Comparison of ENCODE assay signal across 2 cellular contexts in genomic region chr19:39124136-39124764, GRCh38.
TF ChIP-seq lines count a peak whose summit lies in the region.

No MANE protein-coding gene starts in this region.

TF ChIP-seq in HepG2, 621 proteins besides CTCF, POLR2A, EP300 and RAD21:
- TF ChIP-seq TBX2 (CRISPR knock-in tag; IDR thresholded peaks at IDR 0.05; ENCODE audit: borderline replicate concordance) (peak; percentile 34; the same call in 1 of the 2 replicates), HIC2 (CRISPR knock-in tag; IDR thresholded peaks at IDR 0.05; ENCODE audit: low read depth) (0 out of 2 replicates have a peak, but pooled peaks have one; percentile 25), TEAD3 (CRISPR knock-in tag; optimal IDR thresholded peaks at IDR 0.05; ENCODE audit: borderline replicate concordance) (peak; percentile 55), PAXIP1 (CRISPR knock-in tag; conservative IDR thresholded peaks at IDR 0.05) (0 out of 2 replicates have a peak, but pooled peaks have one; percentile 11), HNRNPK (IDR thresholded peaks at IDR 0.05; ENCODE audit: low read depth, low read length, poor library complexity, severe bottlenecking) (no peak), HOXA9 (CRISPR knock-in tag; IDR thresholded peaks at IDR 0.05; ENCODE audit: borderline replicate concordance) (no peak), HDAC2 (CRISPR knock-in tag; IDR thresholded peaks at IDR 0.05) (peak; percentile 31; the same call in 1 of the 2 replicates), FOXA3 (CRISPR knock-in tag; IDR thresholded peaks at IDR 0.05) (0 out of 2 replicates have a peak, but pooled peaks have one; percentile 19), MIER3 (CRISPR knock-in tag; IDR thresholded peaks at IDR 0.05; ENCODE audit: borderline replicate concordance) (no peak), ZNF234 (CRISPR knock-in tag; conservative IDR thresholded peaks at IDR 0.05) (no peak), FOXA1 (IDR thresholded peaks at IDR 0.05) (no peak), FOXA1 (CRISPR knock-in tag; IDR thresholded peaks at IDR 0.05) (peak; percentile 33; the same call in 1 of the 2 replicates), MXD3 (CRISPR knock-in tag; IDR thresholded peaks at IDR 0.05) (no peak)

TF ChIP-seq in WTC11, 78 proteins besides CTCF, POLR2A, EP300 and RAD21:
- TF ChIP-seq ZNF532 (CRISPR knock-in tag; IDR thresholded peaks at IDR 0.05; ENCODE audit: borderline replicate concordance) (no peak), SMAD4 (CRISPR knock-in tag; IDR thresholded peaks at IDR 0.05) (no peak), ZNF396 (CRISPR knock-in tag; IDR thresholded peaks at IDR 0.05; ENCODE audit: borderline replicate concordance) (no peak)
